In the genomic region with DNA sequence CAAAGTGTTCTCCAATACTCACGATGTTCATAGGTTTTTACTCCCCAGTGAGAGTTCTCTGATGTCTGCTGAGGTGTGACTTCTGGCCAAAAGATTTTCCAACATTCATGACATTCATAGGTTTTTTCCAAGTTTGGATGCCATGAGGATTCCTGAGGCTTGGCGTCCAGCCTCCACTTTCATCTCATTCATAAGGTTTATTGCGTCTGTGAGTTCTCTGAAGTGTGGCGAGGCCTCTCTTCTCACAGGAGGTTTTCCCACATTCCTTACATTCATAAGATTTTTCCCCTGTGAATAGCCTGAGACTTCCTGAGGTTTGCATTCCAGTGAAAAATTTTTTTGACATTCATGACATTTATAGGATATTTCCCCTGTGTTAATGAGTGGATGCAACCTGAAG, we compare ENCODE assay signal across 22 cellular contexts.
DNase-seq lines count a peak whose midpoint lies in the region; TF ChIP-seq lines count a peak whose summit lies in the region.
"Had no signal": no experiment of that assay in that cellular context is flagged by ENCODE, and none has a peak within 500 bp of the region (broad histone marks: within the 10 kb centered on the region; RNA-seq: fewer than 3 reads in every experiment).

No MANE protein-coding gene starts in this region.

- TF ChIP-seq CTCF in spleen (IDR thresholded peaks at IDR 0.05 in 8 of 11, conservative IDR thresholded peaks at IDR 0.05 in 3 of 11), result no peak

- H3K27me3 ChIP-seq in MG63, result no peaks in the 10 kb centered on the region
- no peaks in the 10 kb centered on the region for H3K27me3 ChIP-seq in spleen (replicated peaks in 1 of 7)
- H3K27me3 ChIP-seq: ascending aorta, esophagus muscularis mucosa, testis had no signal

- H3K27ac ChIP-seq in spleen, result no peak overlapping the region
- H3K27ac ChIP-seq: ascending aorta, esophagus muscularis mucosa, HL-60, testis had no signal

- TF ChIP-seq POLR2A in spleen (IDR thresholded peaks at IDR 0.05), result no peak

- peaks cover 23% of the 10 kb centered on the region for H3K9me3 ChIP-seq in MG63
- peaks cover 0 to 64% (median 43%) of the 10 kb centered on the region in 8 donors for H3K9me3 ChIP-seq in spleen
- H3K9me3 ChIP-seq: testis had no signal

- intact Hi-C loops in spleen (cut with DNase I; ENCODE audit: low total_unique reads), result no loop called here

- H3K4me3 ChIP-seq in MG63 (no peak overlapping the region), spleen (no peak overlapping the region)
- H3K4me3 ChIP-seq: ascending aorta, esophagus muscularis mucosa, testis had no signal

- 85 to 91% (median 86%) methylated on average over 4 of the region's 4 CpGs for WGBS in spleen, 5 donors

- DNase-seq in ELF-1 (ENCODE audit: low read depth, low spot score) (peak; percentile 9), MG63 (peak; percentile 7), astrocyte of the hippocampus (ENCODE audit: low read depth, low spot score) (peak; percentile 54), renal cortical epithelial cell (ENCODE audit: low read depth) (peak; percentile 55), spleen (no peak), NCI-H128 (lab: John Stamatoyannopoulos, UW; ENCODE audit: unreplicated experiment) (no peak)
- DNase-seq in activated CD4-positive, alpha-beta T cell treated with anti-CD3 and anti-CD28 coated beads for 4 hours, result no peak
- DNase-seq: activated CD4-positive, CD25-positive, alpha-beta regulatory T cell treated with anti-CD3 and anti-CD28 coated beads, Interleukin-2, amount 50 U/mL, for 72 hours; activated CD8-positive, alpha-beta memory T cell treated with anti-CD3 and anti-CD28 coated beads for 24 hours; activated naive CD4-positive, alpha-beta T cell treated with anti-CD3 and anti-CD28 coated beads for 36 hours; activated T-cell treated with anti-CD3 and anti-CD28 coated beads, Interleukin-2, amount 50 U/mL, for 4 hours; cerebellar nuclear complex; DMS79 treated with DMSO at 0.1 percent for 48 hours; left cardiac atrium; NCI-H2029; NCI-H446 treated with DMSO at 0.1 percent for 48 hours; posterior cingulate gyrus; RPMI8226; testis had no signal

- no peaks in the 10 kb centered on the region for H3K4me1 ChIP-seq in spleen
- H3K4me1 ChIP-seq: ascending aorta, esophagus muscularis mucosa, testis had no signal

- H3K36me3 ChIP-seq in MG63 (no peaks in the 10 kb centered on the region), spleen (no peaks in the 10 kb centered on the region)
- H3K36me3 ChIP-seq: ascending aorta, esophagus muscularis mucosa had no signal

Comparison
In these comparisons a context has a peak if more than half of its experiments do, and no peak if none do; other contexts are left out.
1. DNase-seq: peak in ELF-1 (single experiment), MG63 (single experiment), astrocyte of the hippocampus (single experiment) and renal cortical epithelial cell (single experiment); none in spleen (single experiment), activated CD4-positive, alpha-beta T cell treated with anti-CD3 and anti-CD28 coated beads for 4 hours (0 of 2) and NCI-H128 (single experiment).